ENCODE assay signal across 9 cellular contexts in genomic region chr11:72787262-72788104, GRCh38. TPM values are rescaled to one million over a fixed set of nuclear protein-coding genes. Genes with fewer than 3 reads are reported as not detected.
DNase-seq lines count a peak whose midpoint lies in the region; ATAC-seq and TF ChIP-seq lines count a peak whose summit lies in the region.
"Had no signal": no experiment of that assay in that cellular context is flagged by ENCODE, and none has a peak within 500 bp of the region (broad histone marks: within the 10 kb centered on the region; RNA-seq: fewer than 3 reads in every experiment).

No MANE protein-coding gene starts in this region.

- 88% methylated on average over 16 of the region's 16 CpGs for WGBS in aorta, 2 donors

- H3K4me1 ChIP-seq in aorta (ENCODE audit: control insufficient read depth in 1 of 2, insufficient read depth in 2 of 2, low read length in 2 of 2), result peaks cover 0 to 3% of the 10 kb centered on the region in 2 donors

- H3K27ac Mint-ChIP-seq in dendritic cell treated with granulocyte-macrophage colony-stimulating factor and Interleukin-4, amounts not matched to agents 40 ng/mL and 50 ng/mL, for 4 days, result peak overlapping the region; percentile 77
- H3K27ac Mint-ChIP-seq in activated CD4-positive, alpha-beta memory T cell treated with anti-CD3 and anti-CD28 coated beads, Interleukin-2, amount 10 ng/mL, durations not matched to agents 7 days and 5 days, result no peak overlapping the region

- peaks cover 5% of the 10 kb centered on the region for H3K27me3 Mint-ChIP-seq in dendritic cell treated with granulocyte-macrophage colony-stimulating factor and Interleukin-4, amounts not matched to agents 40 ng/mL and 50 ng/mL, for 4 days
- H3K27me3 Mint-ChIP-seq in activated CD4-positive, alpha-beta memory T cell treated with anti-CD3 and anti-CD28 coated beads, Interleukin-2, amount 10 ng/mL, durations not matched to agents 7 days and 5 days, result no peaks in the 10 kb centered on the region

- H3K4me3 Mint-ChIP-seq in dendritic cell treated with granulocyte-macrophage colony-stimulating factor and Interleukin-4, amounts not matched to agents 40 ng/mL and 50 ng/mL, for 4 days, result peak overlapping the region; percentile 20
- H3K4me3 Mint-ChIP-seq in activated CD4-positive, alpha-beta memory T cell treated with anti-CD3 and anti-CD28 coated beads, Interleukin-2, amount 10 ng/mL, durations not matched to agents 7 days and 5 days, result no peak overlapping the region

- H3K9me3 Mint-ChIP-seq in dendritic cell treated with granulocyte-macrophage colony-stimulating factor and Interleukin-4, amounts not matched to agents 40 ng/mL and 50 ng/mL, for 4 days, result no peaks in the 10 kb centered on the region
- H3K9me3 Mint-ChIP-seq in activated CD4-positive, alpha-beta memory T cell treated with anti-CD3 and anti-CD28 coated beads, Interleukin-2, amount 10 ng/mL, durations not matched to agents 7 days and 5 days, result no peaks in the 10 kb centered on the region

- peak; percentile 69 for ATAC-seq in GM18502 (IDR thresholded peaks at IDR 0.05; ENCODE audit: poor library complexity, unreplicated experiment)
- ATAC-seq in aorta (ENCODE audit: low FRiP score), result no peak
- ATAC-seq: right cardiac atrium had no signal

- peak; percentile 53 for DNase-seq in NCI-H345 (lab: John Stamatoyannopoulos, UW)
- peak; percentile 33 for DNase-seq in stimulated activated CD8-positive, alpha-beta memory T cell treated with anti-CD3 and anti-CD28 coated beads, Interleukin-4, amount 100 ng/mL, for 48 hours
- no peak for DNase-seq in kidney glomerular epithelial cell (lab: John Stamatoyannopoulos, UW)
- no peak for DNase-seq in aorta
- DNase-seq in activated CD4-positive, alpha-beta memory T cell treated with anti-CD3 and anti-CD28 coated beads, Interleukin-2, amount 10 ng/mL, durations not matched to agents 7 days and 5 days, result no peak

- POLR2A ChIA-PET in activated CD4-positive, alpha-beta memory T cell treated with anti-CD3 and anti-CD28 coated beads, Interleukin-2, amount 10 ng/mL, durations not matched to agents 7 days and 5 days (lab: Charles Lee), result interaction anchor here (0.9 to 1.3 kb wide), 2 partner anchors 26 to 390 kb away, joined by 3 to 4 read pairs; no protein-coding TSS in a partner anchor

- CTCF ChIA-PET in activated CD4-positive, alpha-beta memory T cell treated with anti-CD3 and anti-CD28 coated beads, Interleukin-2, amount 10 ng/mL, durations not matched to agents 7 days and 5 days (lab: Charles Lee), result interaction anchor here (1.0 to 1.8 kb wide), 4 partner anchors 26 to 395 kb away, joined by 3 to 5 read pairs (median 4); no protein-coding TSS in a partner anchor

- peaks cover 51% of the 10 kb centered on the region for H3K4me1 Mint-ChIP-seq in dendritic cell treated with granulocyte-macrophage colony-stimulating factor and Interleukin-4, amounts not matched to agents 40 ng/mL and 50 ng/mL, for 4 days (ENCODE audit: low read depth)
- H3K4me1 Mint-ChIP-seq in activated CD4-positive, alpha-beta memory T cell treated with anti-CD3 and anti-CD28 coated beads, Interleukin-2, amount 10 ng/mL, durations not matched to agents 7 days and 5 days, result peaks cover 12% of the 10 kb centered on the region

- no peaks in the 10 kb centered on the region for H3K9me3 ChIP-seq in aorta (ENCODE audit: control insufficient read depth, low read length)

- peak overlapping the region; percentile 98 for H3K27ac ChIP-seq in 22Rv1
- no peak overlapping the region for H3K27ac ChIP-seq in aorta (ENCODE audit: low read depth in 1 of 2, low read length in 2 of 2)

- no peaks in the 10 kb centered on the region for H3K36me3 Mint-ChIP-seq in dendritic cell treated with granulocyte-macrophage colony-stimulating factor and Interleukin-4, amounts not matched to agents 40 ng/mL and 50 ng/mL, for 4 days (ENCODE audit: low read depth)
- no peaks in the 10 kb centered on the region for H3K36me3 Mint-ChIP-seq in activated CD4-positive, alpha-beta memory T cell treated with anti-CD3 and anti-CD28 coated beads, Interleukin-2, amount 10 ng/mL, durations not matched to agents 7 days and 5 days (ENCODE audit: low read depth)

- H3K27me3 ChIP-seq in aorta (ENCODE audit: control insufficient read depth in 1 of 2, insufficient read depth in 2 of 2, low read length in 1 of 2), result no peaks in the 10 kb centered on the region

- no peaks in the 10 kb centered on the region for H3K36me3 ChIP-seq in aorta (ENCODE audit: control insufficient read depth in 1 of 2, insufficient read depth in 2 of 2, low read length in 1 of 2)

- intact Hi-C loops in dendritic cell treated with granulocyte-macrophage colony-stimulating factor and Interleukin-4, amounts not matched to agents 40 ng/mL and 50 ng/mL, for 4 days (cut with micrococcal nuclease), result no loop called here
- intact Hi-C loops in aorta (cut with DNase I), result no loop called here

- H3K4me3 ChIP-seq in aorta (ENCODE audit: low read length in 2 of 2), result no peak overlapping the region

- peak; percentile 10; the same call in 1 of the 2 replicates for TF ChIP-seq CTCF in 22Rv1 (IDR thresholded peaks at IDR 0.05)

RNA-seq across cellular contexts. Expression of gene STARD10, which starts 6.4 kb away (rescaled TPM):
- 10 to 100 TPM; 17.7 to 30.7 TPM for total RNA-seq in aorta
- 100 to 1,000 TPM in 1 of 2 donors, 10 to 100 TPM in 1; 49.6 to 129 TPM for polyA plus RNA-seq in aorta
- 10 to 100 TPM; 11.3 to 11.6 TPM for total RNA-seq in activated CD4-positive, alpha-beta memory T cell treated with anti-CD3 and anti-CD28 coated beads, Interleukin-2, amount 10 ng/mL, durations not matched to agents 7 days and 5 days

RNA-seq across cellular contexts. Expression of gene ATG16L2, which starts 26.7 kb away (rescaled TPM):
- 10 to 100 TPM; 31.1 to 74.8 TPM for total RNA-seq in aorta
- polyA plus RNA-seq in aorta, result 10 to 100 TPM in 1 of 2 donors, 1 to 10 TPM in 1; 4.9 to 47.7 TPM
- 100 to 1,000 TPM; 135 to 137 TPM for total RNA-seq in activated CD4-positive, alpha-beta memory T cell treated with anti-CD3 and anti-CD28 coated beads, Interleukin-2, amount 10 ng/mL, durations not matched to agents 7 days and 5 days

RNA-seq across cellular contexts. Expression of gene ARAP1, which starts 35.3 kb away (rescaled TPM):
- total RNA-seq in aorta, result 100 to 1,000 TPM in 1 of 2 donors, 10 to 100 TPM in 1; 61.9 to 166 TPM
- polyA plus RNA-seq in aorta, result 10 to 100 TPM; 30.8 to 70.9 TPM
- total RNA-seq in activated CD4-positive, alpha-beta memory T cell treated with anti-CD3 and anti-CD28 coated beads, Interleukin-2, amount 10 ng/mL, durations not matched to agents 7 days and 5 days, result 100 to 1,000 TPM; 108 to 109 TPM

Comparison
In these comparisons a context has a peak if more than half of its experiments do, and no peak if none do; other contexts are left out.
1. DNase-seq: peak in NCI-H345 (single experiment) and stimulated activated CD8-positive, alpha-beta memory T cell treated with anti-CD3 and anti-CD28 coated beads, Interleukin-4, amount 100 ng/mL, for 48 hours (single experiment); none in kidney glomerular epithelial cell (single experiment), aorta (0 of 2) and activated CD4-positive, alpha-beta memory T cell treated with anti-CD3 and anti-CD28 coated beads, Interleukin-2, amount 10 ng/mL, durations not matched to agents 7 days and 5 days (single experiment).